1 cellular context compared by ENCODE assay signal in genomic region chr20:768426-768978, GRCh38.
TF ChIP-seq lines count a peak whose summit lies in the region.

SLC52A3 (minus strand) TSS chr20:768500; CDS start chr20:765774, 2,726 bp downstream.

TF ChIP-seq in SK-N-SH, 30 proteins besides CTCF, POLR2A, EP300 and RAD21 (continued from another document):
- TF ChIP-seq REST (IDR thresholded peaks at IDR 0.05; ENCODE audit: low read depth, low read length) (no peak), IRF3 (IDR thresholded peaks at IDR 0.05; ENCODE audit: low read depth, low read length) (no peak), TAF1 (IDR thresholded peaks at IDR 0.05; ENCODE audit: borderline replicate concordance, low read depth, low read length) (no peak), RXRA (IDR thresholded peaks at IDR 0.05; ENCODE audit: borderline replicate concordance, low read depth) (no peak), POLR2AphosphoS5 (IDR thresholded peaks at IDR 0.05; ENCODE audit: low read depth, low read length) (no peak)
TF ChIP-seq in SK-N-SH: peak in this region for 0.
